In genomic region chr4:177907736-177908424, GRCh38 we compare ENCODE assay signal across 16 cellular contexts.
DNase-seq lines count a peak whose midpoint lies in the region; ATAC-seq and TF ChIP-seq lines count a peak whose summit lies in the region.
"Had no signal": no experiment of that assay in that cellular context is flagged by ENCODE, and none has a peak within 500 bp of the region (broad histone marks: within the 10 kb centered on the region; RNA-seq: fewer than 3 reads in every experiment).

No MANE protein-coding gene starts in this region.

- H3K36me3 ChIP-seq in parathyroid adenoma (ENCODE audit: control insufficient read depth, insufficient read depth, low read length), result no peaks in the 10 kb centered on the region
- H3K36me3 ChIP-seq: MG63 had no signal

- H3K27ac ChIP-seq in parathyroid adenoma, result no peak overlapping the region
- H3K27ac ChIP-seq: epithelial cell of prostate had no signal

- H3K4me1 ChIP-seq in parathyroid adenoma, result no peaks in the 10 kb centered on the region

- no peaks in the 10 kb centered on the region for H3K79me2 ChIP-seq in parathyroid adenoma

- no peaks in the 10 kb centered on the region for H3K27me3 ChIP-seq in parathyroid adenoma (ENCODE audit: control insufficient read depth, insufficient read depth, low read length)
- H3K27me3 ChIP-seq: MG63 had no signal

- no peak overlapping the region for H3K9ac ChIP-seq in parathyroid adenoma

- in situ Hi-C loops in SK-MEL-5 (cut with HindIII; ENCODE audit: low pct_unique_long_range_greater_than_20kb, low sequenced_read_pairs), result no loop called here

- intact Hi-C loops in lower leg skin (cut with DNase I; ENCODE audit: low total_unique reads), result no loop called here

- WGBS in lower leg skin, 2 donors, result 66% methylated on average over 11 of the region's 11 CpGs

- no peak for TF ChIP-seq POLR2A in lower leg skin (IDR thresholded peaks at IDR 0.05)

- no peak for TF ChIP-seq CTCF in parathyroid adenoma (IDR thresholded peaks at IDR 0.05)
- TF ChIP-seq CTCF in lower leg skin (IDR thresholded peaks at IDR 0.05), result no peak

- peak overlapping the region; percentile 63 for H3K4me2 ChIP-seq in parathyroid adenoma (ENCODE audit: low read length)

- peak; percentile 15 for DNase-seq in ELR (ENCODE audit: low read depth)
- peak; percentile 3 for DNase-seq in SK-MEL-5 (ENCODE audit: low read depth, low spot score)
- peak; percentile 18 for DNase-seq in iPS-NIHi7 (ENCODE audit: extremely low spot score)
- DNase-seq in lower leg skin (ENCODE audit: low spot score in 2 of 2), result no peak
- no peak for DNase-seq in DMS53 treated with DMSO at 0.1 percent for 48 hours (lab: John Stamatoyannopoulos, UW; ENCODE audit: unreplicated experiment)
- DNase-seq in NCI-H2081 (lab: John Stamatoyannopoulos, UW), result no peak
- DNase-seq: amniotic stem cell; MG63; midbrain; stimulated activated CD4-positive, alpha-beta T cell treated with anti-CD3 and anti-CD28 coated beads, Interleukin-4, amount 100 ng/mL, for 1 hour; substantia nigra; T-helper 17 cell had no signal

- peak overlapping the region; percentile 38 for H2AFZ ChIP-seq in parathyroid adenoma

- no peak for ATAC-seq in HG02870 (IDR thresholded peaks at IDR 0.05; ENCODE audit: unreplicated experiment)
- ATAC-seq: activated T-helper 17 cell treated with anti-CD3 and anti-CD28 coated beads, Interleukin-2, amount 50 U/mL, for 72 hours; T-helper 17 cell had no signal

- H3K9me3 ChIP-seq in parathyroid adenoma (ENCODE audit: control insufficient read depth, low read length), result no peaks in the 10 kb centered on the region
- H3K9me3 ChIP-seq: MG63 had no signal

- peak overlapping the region; percentile 23 for H3K4me3 ChIP-seq in parathyroid adenoma (ENCODE audit: low read depth, low read length)
- H3K4me3 ChIP-seq in lower leg skin (ENCODE audit: low read depth, poor library complexity, severe bottlenecking), result no peak overlapping the region
- H3K4me3 ChIP-seq: MG63 had no signal

Comparison
In these comparisons a context has a peak if more than half of its experiments do, and no peak if none do; other contexts are left out.
1. DNase-seq: peak in ELR (single experiment), SK-MEL-5 (single experiment) and iPS-NIHi7 (single experiment); none in lower leg skin (0 of 2), DMS53 treated with DMSO at 0.1 percent for 48 hours (single experiment) and NCI-H2081 (0 of 2).